In the genomic region with DNA sequence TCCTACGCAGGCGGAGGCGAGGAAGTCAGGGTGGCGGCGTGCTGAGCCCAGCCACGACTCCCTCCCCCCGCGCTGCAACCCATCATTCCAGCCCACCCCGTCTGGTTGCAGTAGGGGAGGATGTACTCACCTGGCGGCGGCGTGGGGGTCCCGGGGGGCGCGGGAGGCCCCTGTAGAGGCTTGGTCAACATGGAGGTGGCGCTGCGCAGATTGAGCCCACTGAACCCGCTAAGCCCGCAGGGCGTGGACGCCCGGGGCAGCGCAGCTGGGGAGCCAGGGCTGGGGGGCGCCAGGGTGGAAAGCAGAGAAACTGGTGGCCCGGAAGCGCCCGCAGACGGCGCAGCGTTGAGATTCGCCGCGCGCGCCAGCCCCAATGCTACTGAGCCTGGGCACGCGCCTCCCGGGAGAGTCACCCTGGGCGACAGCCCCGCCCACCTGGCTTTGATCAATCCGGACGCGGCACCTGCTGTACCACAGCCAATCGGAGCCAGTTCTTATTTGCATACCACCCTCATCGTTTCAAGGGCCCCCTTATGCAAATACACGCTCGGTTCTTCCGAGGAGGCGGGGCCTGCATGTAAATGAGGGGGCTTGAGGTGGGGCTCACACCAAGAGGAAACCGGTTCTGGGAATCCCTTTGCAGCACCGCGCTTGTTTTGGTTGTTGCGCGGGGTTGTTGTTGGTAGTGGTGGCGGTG, we compare ENCODE assay signal across 8 cellular contexts. TPM values are rescaled to one million over a fixed set of nuclear protein-coding genes. Genes with fewer than 3 reads are reported as not detected.
A peak's percentile ranks its signal among the peaks of the same experiment; 100 is the strongest.
DNase-seq lines count a peak whose midpoint lies in the region; ATAC-seq and TF ChIP-seq lines count a peak whose summit lies in the region.

A gene (minus strand): TSS at position 381 of the 697 bp plus-strand sequence. CDS start 190 bp downstream, at position 191.

- H3K9me3 Mint-ChIP-seq in GM23338: peaks cover 7% of the 10 kb centered on the region
- no peaks in the 10 kb centered on the region for H3K9me3 Mint-ChIP-seq in activated T-cell treated with anti-CD3 and anti-CD28 coated beads, Interleukin-2, amount 50 U/mL, for 72 hours
- peaks cover 0 to 2% (median 0%) of the 10 kb centered on the region in 11 donors for H3K9me3 Mint-ChIP-seq in naive thymus-derived CD4-positive, alpha-beta T cell
- H3K9me3 Mint-ChIP-seq in stimulated activated naive B cell treated with anti-CD40 and anti-IgM and Interleukin-4, amounts not matched to agents 10 μg/mL and 1 μg/mL and 100 μg/mL, for 72 hours: no peaks in the 10 kb centered on the region

- H3K9me3 ChIP-seq in DND-41 (ENCODE audit: insufficient read depth, low read length, severe bottlenecking): no peaks in the 10 kb centered on the region
- no peaks in the 10 kb centered on the region for H3K9me3 ChIP-seq in naive thymus-derived CD4-positive, alpha-beta T cell (ENCODE audit: control insufficient read depth in 2 of 3, low read length in 3 of 3)

- TF ChIP-seq CTCF in DND-41 (IDR thresholded peaks at IDR 0.05; ENCODE audit: borderline replicate concordance, extremely low read depth, low read length, poor library complexity, severe bottlenecking) (no peak), GM23338 (conservative IDR thresholded peaks at IDR 0.05; ENCODE audit: low read depth in 2 of 2) (no peak)

- H3K36me3 ChIP-seq in DND-41 (ENCODE audit: insufficient read depth, low read length) (peaks cover 25% of the 10 kb centered on the region), GM23338 (ENCODE audit: insufficient read depth) (peaks cover 24% of the 10 kb centered on the region; the same call in 1 of the 2 replicates)
- H3K36me3 ChIP-seq in naive thymus-derived CD4-positive, alpha-beta T cell (ENCODE audit: control insufficient read depth in 2 of 3, insufficient read depth in 3 of 3, low read length in 3 of 3): peaks cover 18 to 49% (median 20%) of the 10 kb centered on the region in 3 experiments

- H4K20me1 ChIP-seq in DND-41 (ENCODE audit: insufficient read depth, low read length): peaks cover 10% of the 10 kb centered on the region; the same call in 1 of the 2 replicates
- peaks cover 13% of the 10 kb centered on the region for H4K20me1 ChIP-seq in GM23338 (replicated peaks; ENCODE audit: insufficient read depth)

- H3K79me2 ChIP-seq in DND-41 (ENCODE audit: insufficient read depth, low read length) (peaks cover 12% of the 10 kb centered on the region), GM23338 (replicated peaks; ENCODE audit: insufficient read depth) (peaks cover 56% of the 10 kb centered on the region)

- H3K4me1 ChIP-seq in DND-41 (ENCODE audit: insufficient read depth, low read length) (peaks cover 34% of the 10 kb centered on the region), GM23338 (ENCODE audit: insufficient read depth) (peaks cover 36% of the 10 kb centered on the region; the same call in 1 of the 2 replicates)
- H3K4me1 ChIP-seq in naive thymus-derived CD4-positive, alpha-beta T cell (ENCODE audit: control insufficient read depth in 2 of 2, insufficient read depth in 2 of 2, low read length in 2 of 2): peaks cover 45 to 48% of the 10 kb centered on the region in 2 donors

- POLR2A ChIA-PET in naive thymus-derived CD4-positive, alpha-beta T cell (lab: Charles Lee): interaction anchor here (0.5 to 15.7 kb wide), 9 partner anchors 10 to 236 kb away, joined by 3 to 432 read pairs (median 4); a partner anchor contains a TSS

- peaks cover 18% of the 10 kb centered on the region for H3K27me3 Mint-ChIP-seq in GM23338 (ENCODE audit: insufficient read depth, low read depth, poor library complexity)
- H3K27me3 Mint-ChIP-seq in activated T-cell treated with anti-CD3 and anti-CD28 coated beads, Interleukin-2, amount 50 U/mL, for 72 hours (ENCODE audit: low read depth): no peaks in the 10 kb centered on the region
- peaks cover 0 to 5% (median 0%) of the 10 kb centered on the region in 5 donors for H3K27me3 Mint-ChIP-seq in naive thymus-derived CD4-positive, alpha-beta T cell
- H3K27me3 Mint-ChIP-seq in stimulated activated naive B cell treated with anti-CD40 and anti-IgM and Interleukin-4, amounts not matched to agents 10 μg/mL and 1 μg/mL and 100 μg/mL, for 72 hours: peaks cover 0 to 3% of the 10 kb centered on the region in 2 donors

- peak within 1 kb of the TSS; percentile 97 for H3K4me2 ChIP-seq in DND-41 (ENCODE audit: insufficient read depth, low read length)
- H3K4me2 ChIP-seq in GM23338: peak within 1 kb of the TSS; percentile 79

- peak within 1 kb of the TSS; percentile 98 for H3K4me3 Mint-ChIP-seq in GM23338
- H3K4me3 Mint-ChIP-seq in activated T-cell treated with anti-CD3 and anti-CD28 coated beads, Interleukin-2, amount 50 U/mL, for 72 hours: peak within 1 kb of the TSS; percentile 93
- peak within 1 kb of the TSS; percentile 87 to 99 (median 96) for H3K4me3 Mint-ChIP-seq in naive thymus-derived CD4-positive, alpha-beta T cell
- H3K4me3 Mint-ChIP-seq in stimulated activated naive B cell treated with anti-CD40 and anti-IgM and Interleukin-4, amounts not matched to agents 10 μg/mL and 1 μg/mL and 100 μg/mL, for 72 hours: peak within 1 kb of the TSS; percentile 85 to 90

- H3K9me2 ChIP-seq in GM23338 (ENCODE audit: insufficient read depth): no peaks in the 10 kb centered on the region

- H3K4me1 Mint-ChIP-seq in GM23338: peaks cover 42% of the 10 kb centered on the region
- H3K4me1 Mint-ChIP-seq in activated T-cell treated with anti-CD3 and anti-CD28 coated beads, Interleukin-2, amount 50 U/mL, for 72 hours (ENCODE audit: low read depth): peaks cover 72% of the 10 kb centered on the region
- peaks cover 10 to 83% (median 44%) of the 10 kb centered on the region in 7 donors for H3K4me1 Mint-ChIP-seq in naive thymus-derived CD4-positive, alpha-beta T cell
- H3K4me1 Mint-ChIP-seq in stimulated activated naive B cell treated with anti-CD40 and anti-IgM and Interleukin-4, amounts not matched to agents 10 μg/mL and 1 μg/mL and 100 μg/mL, for 72 hours: peaks cover 22 to 45% of the 10 kb centered on the region in 2 donors

- CTCF ChIA-PET in naive thymus-derived CD4-positive, alpha-beta T cell (lab: Charles Lee): interaction anchor here (1.3 to 2.0 kb wide), 3 partner anchors 18 to 23 kb away, joined by 5 to 14 read pairs (median 6); no protein-coding TSS in a partner anchor

- peak within 1 kb of the TSS; percentile 99 for H3K27ac Mint-ChIP-seq in GM23338
- H3K27ac Mint-ChIP-seq in activated T-cell treated with anti-CD3 and anti-CD28 coated beads, Interleukin-2, amount 50 U/mL, for 72 hours: peak within 1 kb of the TSS; percentile 88
- H3K27ac Mint-ChIP-seq in naive thymus-derived CD4-positive, alpha-beta T cell: peak within 1 kb of the TSS; percentile 89 to 99 (median 96)
- H3K27ac Mint-ChIP-seq in stimulated activated naive B cell treated with anti-CD40 and anti-IgM and Interleukin-4, amounts not matched to agents 10 μg/mL and 1 μg/mL and 100 μg/mL, for 72 hours: peak within 1 kb of the TSS; percentile 96

- H3K4me3 ChIP-seq in DND-41 (ENCODE audit: low read depth in 1 of 2, low read length in 2 of 2) (peak within 1 kb of the TSS; percentile 62 to 79; a peak in 3 of 4 replicates), GM23338 (peak within 1 kb of the TSS; percentile 87)
- H3K4me3 ChIP-seq in naive thymus-derived CD4-positive, alpha-beta T cell (ENCODE audit: low read length): peak within 1 kb of the TSS; percentile 75

- peak within 1 kb of the TSS; percentile 81 for H3K27ac ChIP-seq in DND-41 (ENCODE audit: low read length)
- H3K27ac ChIP-seq in GM23338 (ENCODE audit: low read depth): peak within 1 kb of the TSS; percentile 99
- H3K27ac ChIP-seq in naive thymus-derived CD4-positive, alpha-beta T cell (ENCODE audit: low read depth, low read length): peak within 1 kb of the TSS; percentile 95

- ATAC-seq in DND-41 (ENCODE audit: insufficient read depth, low read depth) (peak; percentile 90), GM23338 (peak; percentile 72)
- ATAC-seq in activated T-cell treated with anti-CD3 and anti-CD28 coated beads, Interleukin-2, amount 50 U/mL, for 72 hours (replicated peaks in 1 of 2): peak; percentile 66 to 68
- peak; percentile 82 for ATAC-seq in naive thymus-derived CD4-positive, alpha-beta T cell
- ATAC-seq in stimulated activated naive B cell treated with anti-CD40 and anti-IgM and Interleukin-4, amounts not matched to agents 10 μg/mL and 1 μg/mL and 100 μg/mL, for 72 hours (replicated peaks): peak; percentile 80 to 85

- H3F3A ChIP-seq in GM23338 (replicated peaks; ENCODE audit: low read depth): peaks cover 31% of the 10 kb centered on the region

- H3K27me3 ChIP-seq in DND-41 (ENCODE audit: insufficient read depth, low read length, poor library complexity) (no peaks in the 10 kb centered on the region), GM23338 (ENCODE audit: insufficient read depth) (no peaks in the 10 kb centered on the region)
- no peaks in the 10 kb centered on the region for H3K27me3 ChIP-seq in naive thymus-derived CD4-positive, alpha-beta T cell (ENCODE audit: control insufficient read depth in 2 of 2, insufficient read depth in 2 of 2, low read length in 2 of 2)

- DNase-seq in DND-41 (peak; percentile 96), GM23338 (ENCODE audit: low spot score) (peak; percentile 96), LHCN-M2 (ENCODE audit: low read depth) (peak; percentile 80), RKO (ENCODE audit: low spot score) (peak; percentile 94), fibroblast of gingiva (ENCODE audit: low read depth) (peak; percentile 49)
- peak; percentile 89 to 93 for DNase-seq in activated T-cell treated with anti-CD3 and anti-CD28 coated beads, Interleukin-2, amount 50 U/mL, for 72 hours
- peak; percentile 79 to 96 (median 93) for DNase-seq in naive thymus-derived CD4-positive, alpha-beta T cell
- DNase-seq in stimulated activated naive B cell treated with anti-CD40 and anti-IgM and Interleukin-4, amounts not matched to agents 10 μg/mL and 1 μg/mL and 100 μg/mL, for 72 hours: peak; percentile 88

- peak within 1 kb of the TSS; percentile 77 for H3K9ac ChIP-seq in DND-41 (ENCODE audit: low read depth, low read length)

- peaks cover 66% of the 10 kb centered on the region for H3K36me3 Mint-ChIP-seq in GM23338 (ENCODE audit: low read depth)
- H3K36me3 Mint-ChIP-seq in activated T-cell treated with anti-CD3 and anti-CD28 coated beads, Interleukin-2, amount 50 U/mL, for 72 hours (ENCODE audit: insufficient read depth in 2 of 2): peaks cover 45 to 52% of the 10 kb centered on the region in 2 donors
- H3K36me3 Mint-ChIP-seq in naive thymus-derived CD4-positive, alpha-beta T cell: peaks cover 0 to 55% (median 17%) of the 10 kb centered on the region in 5 donors
- peaks cover 31 to 33% of the 10 kb centered on the region in 2 donors for H3K36me3 Mint-ChIP-seq in stimulated activated naive B cell treated with anti-CD40 and anti-IgM and Interleukin-4, amounts not matched to agents 10 μg/mL and 1 μg/mL and 100 μg/mL, for 72 hours

- intact Hi-C loops in naive thymus-derived CD4-positive, alpha-beta T cell (cut with micrococcal nuclease): loop anchor here (1.0 to 5.0 kb wide), 10 partner anchors 7 to 1701 kb away; a partner anchor contains a TSS

- H2AFZ ChIP-seq in DND-41 (ENCODE audit: low read depth, low read length): peak within 1 kb of the TSS; percentile 59
- no peak within 1 kb of the TSS for H2AFZ ChIP-seq in GM23338

RNA-seq across cellular contexts. Expression of the gene that starts here (rescaled TPM):
- total RNA-seq in GM23338 (2014; rRNA removed; shearing (Covaris generic)): 336 and 359 TPM in 2 replicates
- 232 and 237 TPM in 2 replicates for polyA plus RNA-seq in GM23338 (2016; fragmentation: Nextera tagmentation; extraction: Ambion mirVana)
- total RNA-seq in LHCN-M2 (2014; rRNA removed): 8.8 and 10.7 TPM in 2 replicates
- polyA plus RNA-seq in LHCN-M2 (2012): 4.2 TPM
- 100 to 1,000 TPM; 550 to 563 TPM for total RNA-seq in activated T-cell treated with anti-CD3 and anti-CD28 coated beads, Interleukin-2, amount 50 U/mL, for 72 hours
- 100 to 1,000 TPM; 144 to 321 (median 276) TPM for total RNA-seq in naive thymus-derived CD4-positive, alpha-beta T cell
- 100 to 1,000 TPM; 401 to 463 TPM for polyA plus RNA-seq in naive thymus-derived CD4-positive, alpha-beta T cell

Comparison
In these comparisons a context has a peak if more than half of its experiments do, and no peak if none do; other contexts are left out.
1. Peak in every context shown above with its lines: DNase-seq, ATAC-seq, H3K4me3 ChIP-seq and H3K27ac ChIP-seq.
2. RNA of the gene that starts here (total RNA-seq): 550 to 563 TPM in activated T-cell treated with anti-CD3 and anti-CD28 coated beads, Interleukin-2, amount 50 U/mL, for 72 hours, 336 to 359 TPM in GM23338 and 144 to 321 TPM in naive thymus-derived CD4-positive, alpha-beta T cell; 8.8 to 10.7 TPM in LHCN-M2; every median in the first group is over 10 times any median in the second.